ENCODE assay signal across 8 cellular contexts in the genomic region with DNA sequence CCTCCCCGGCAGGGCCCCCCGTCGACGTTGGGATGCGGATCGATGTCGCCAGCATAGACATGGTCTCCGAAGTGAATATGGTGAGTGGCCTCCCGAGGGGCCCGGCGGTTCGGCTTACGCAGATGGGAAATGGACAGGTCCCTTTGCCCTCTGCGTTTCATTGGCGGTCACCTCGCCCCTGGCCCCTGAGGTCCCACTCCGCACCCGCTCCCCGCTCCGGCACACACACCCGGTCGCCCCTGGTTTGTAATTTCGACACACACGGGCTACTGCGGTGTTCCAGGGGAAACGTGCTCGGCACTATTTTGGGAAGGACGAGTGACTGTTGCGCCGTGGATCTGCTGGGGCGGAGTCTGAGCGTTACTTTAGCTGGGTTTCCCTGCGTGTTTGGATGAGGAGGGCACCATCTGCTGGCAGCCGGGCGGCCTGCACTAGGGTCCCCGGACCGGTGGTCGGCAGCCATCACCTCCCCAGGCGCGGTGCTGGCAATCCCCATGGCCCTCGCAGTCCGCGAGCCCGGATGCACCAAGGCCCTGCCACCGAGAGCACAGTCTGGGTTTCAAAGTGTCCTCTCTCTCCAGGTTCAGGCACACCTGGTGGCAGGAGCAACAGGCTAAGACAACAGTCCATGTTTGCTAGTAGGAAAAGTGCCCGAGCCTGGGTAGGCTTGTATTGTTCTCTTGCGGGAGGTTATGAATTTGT. TPM values are rescaled to one million over a fixed set of nuclear protein-coding genes. Genes with fewer than 3 reads are reported as not detected.
DNase-seq lines count a peak whose midpoint lies in the region; ATAC-seq, FAIRE-seq and TF ChIP-seq lines count a peak whose summit lies in the region.

No MANE protein-coding gene starts in this region.

- TF ChIP-seq CTCF in A549 (IDR thresholded peaks at IDR 0.05) (peak; percentile 30; the same call in 2 of the 3 replicates), mucosa of descending colon (IDR thresholded peaks at IDR 0.05) (peak; percentile 19)

- CTCF ChIA-PET in A549 (lab: Yijun Ruan, JAX) = interaction anchor here (1.1 kb wide), 1 partner anchor 188 kb away, joined by 3 read pairs; no protein-coding TSS in a partner anchor

- peak overlapping the region in 1 of 5 donors; percentile 25 for H3K9ac ChIP-seq in subcutaneous abdominal adipose tissue (ENCODE audit: low read length in 5 of 5)

- peak overlapping the region; percentile 31; the same call in 1 of the 3 replicates for H3K4me3 ChIP-seq in A549
- peak overlapping the region; percentile 35 to 59 for H3K4me3 ChIP-seq in esophagus (ENCODE audit: low read depth in 1 of 2, low read length in 2 of 2)
- no peak overlapping the region for H3K4me3 ChIP-seq in mucosa of descending colon
- peak overlapping the region in 4 of 5 donors; percentile 54 to 62 (median 60) for H3K4me3 ChIP-seq in subcutaneous abdominal adipose tissue (ENCODE audit: low read depth in 1 of 5, low read length in 5 of 5)

- H3K27ac ChIP-seq in A549 (no peak overlapping the region), esophagus (ENCODE audit: low read depth in 2 of 2, low read length in 1 of 2) (no peak overlapping the region), subcutaneous abdominal adipose tissue (ENCODE audit: low read depth, low read length) (no peak overlapping the region)

- peak; percentile 91 to 97 for ATAC-seq in A549
- ATAC-seq in GM18502 (IDR thresholded peaks at IDR 0.05; ENCODE audit: poor library complexity, unreplicated experiment) = peak; percentile 92
- peak; percentile 94 for ATAC-seq in HG02885 (IDR thresholded peaks at IDR 0.05; ENCODE audit: poor library complexity, unreplicated experiment)
- ATAC-seq in mucosa of descending colon = peak; percentile 89

- POLR2A ChIA-PET in A549 (lab: Yijun Ruan, JAX) = no interaction called here

- DNase-seq in A549 (ENCODE audit: low read depth in 1 of 2, low spot score in 1 of 2) (peak; percentile 4 to 30), NCI-H2081 (lab: John Stamatoyannopoulos, UW) (peak; percentile 87), mucosa of descending colon (peak; percentile 50 to 62 (median 59))
- DNase-seq in activated CD8-positive, alpha-beta memory T cell treated with anti-CD3 and anti-CD28 coated beads for 24 hours = peak; percentile 82

- 15% methylated on average over 2 of the region's 47 CpGs for WGBS in A549 (ENCODE audit: missing lambda C conversion rate)
- WGBS in esophagus, 2 donors = 2 to 3% methylated on average over 45 to 47 of the region's 47 CpGs

- H3K4me1 ChIP-seq in A549 = 0 out of 3 replicates have a peak, but pooled peaks cover 2% of the 10 kb centered on the region
- peaks cover 0 to 11% of the 10 kb centered on the region in 2 donors for H3K4me1 ChIP-seq in esophagus (ENCODE audit: control insufficient read depth in 2 of 2, insufficient read depth in 2 of 2, low read length in 1 of 2)
- peaks cover 3% of the 10 kb centered on the region for H3K4me1 ChIP-seq in mucosa of descending colon (ENCODE audit: low read depth)
- H3K4me1 ChIP-seq in subcutaneous abdominal adipose tissue (ENCODE audit: control insufficient read depth in 5 of 5, insufficient read depth in 5 of 5, low read length in 5 of 5) = peaks cover 0 to 21% (median 19%) of the 10 kb centered on the region in 5 donors

- no peak for TF ChIP-seq EP300 in A549 (IDR thresholded peaks at IDR 0.05)

- intact Hi-C loops in mucosa of descending colon (cut with DNase I, micrococcal nuclease) = no loop called here

- TF ChIP-seq POLR2A in A549 (IDR thresholded peaks at IDR 0.05; ENCODE audit: low read length) = no peak

- no peaks in the 10 kb centered on the region for H3K36me3 ChIP-seq in esophagus (ENCODE audit: control insufficient read depth in 2 of 2, insufficient read depth in 2 of 2, low read length in 1 of 2)
- H3K36me3 ChIP-seq in mucosa of descending colon (ENCODE audit: low read depth) = no peaks in the 10 kb centered on the region
- no peaks in the 10 kb centered on the region for H3K36me3 ChIP-seq in subcutaneous abdominal adipose tissue (ENCODE audit: control insufficient read depth in 5 of 5, insufficient read depth in 5 of 5, low read length in 5 of 5)

- TF ChIP-seq RAD21 in A549 (conservative IDR thresholded peaks at IDR 0.05 in 1 of 2, IDR thresholded peaks at IDR 0.05 in 1 of 2) = peak; percentile 40 to 41; a peak in 4 of 5 replicates

- H3K9me3 ChIP-seq in A549 (no peaks in the 10 kb centered on the region), esophagus (ENCODE audit: control insufficient read depth in 2 of 2, insufficient read depth in 1 of 2, low read depth in 1 of 2, low read length in 1 of 2) (no peaks in the 10 kb centered on the region), mucosa of descending colon (no peaks in the 10 kb centered on the region), subcutaneous abdominal adipose tissue (ENCODE audit: control insufficient read depth in 5 of 5, low read length in 5 of 5) (no peaks in the 10 kb centered on the region)

- no peak for FAIRE-seq in A549 (lab: Jason Lieb, UNC)

- peak overlapping the region; percentile 75 for H3K4me2 ChIP-seq in A549

- no peaks in the 10 kb centered on the region for H3K27me3 ChIP-seq in esophagus (ENCODE audit: control insufficient read depth in 1 of 2, insufficient read depth in 2 of 2, low read length in 2 of 2)
- H3K27me3 ChIP-seq in subcutaneous abdominal adipose tissue (ENCODE audit: control insufficient read depth in 5 of 5, insufficient read depth in 4 of 5, low read length in 5 of 5) = peaks cover 11 to 22% (median 20%) of the 10 kb centered on the region in 5 donors

TF ChIP-seq in A549, 52 proteins besides CTCF, POLR2A, EP300 and RAD21:
- TF ChIP-seq EHF (CRISPR knock-in tag; IDR thresholded peaks at IDR 0.05) = no peak
- no peak for TF ChIP-seq CBX2 (IDR thresholded peaks at IDR 0.05; ENCODE audit: borderline replicate concordance, low read depth)
- no peak for TF ChIP-seq EHMT2 (IDR thresholded peaks at IDR 0.05; ENCODE audit: low read depth)
- TF ChIP-seq SMC3 (IDR thresholded peaks at IDR 0.05) = peak; percentile 29; the same call in 1 of the 3 replicates
- no peak for TF ChIP-seq ESRRA (IDR thresholded peaks at IDR 0.05; ENCODE audit: borderline replicate concordance, low read length)
- TF ChIP-seq KDM1A (IDR thresholded peaks at IDR 0.05; ENCODE audit: low read depth) = no peak
- TF ChIP-seq KDM5A (IDR thresholded peaks at IDR 0.05) = no peak
- TF ChIP-seq RNF2 (IDR thresholded peaks at IDR 0.05; ENCODE audit: borderline replicate concordance, low read depth) = no peak

RNA-seq across cellular contexts. Expression of a gene that starts 1.2 kb away (rescaled TPM):
- polyA plus RNA-seq in A549 (2011; rRNA removed) (not detected in 2 replicates), A549 (2017; fragmentation: RNase III; extraction: RNeasy Plus Mini Kit Qiagen cat#74134 plus additional on column Dnase treatment) (not detected in 3 replicates), esophagus (not detected)
- not detected in 2 replicates for polyA plus RNA-seq in A549 (2012; cell fraction: cytosol; rRNA removed)
- polyA plus RNA-seq in A549 (2012; cell fraction: nucleus; rRNA removed) = not detected in 2 replicates
- polyA minus RNA-seq in A549 (2011; rRNA and poly(A)+ RNA removed) = not detected in 2 replicates
- under 1 TPM; 0.55 to 0.84 (median 0.82) TPM for total RNA-seq in mucosa of descending colon

RNA-seq across cellular contexts. Expression of a gene that starts 39.2 kb away (rescaled TPM):
- polyA plus RNA-seq in A549 (2011; rRNA removed) (not detected in 2 replicates), A549 (2017; fragmentation: RNase III; extraction: RNeasy Plus Mini Kit Qiagen cat#74134 plus additional on column Dnase treatment) (not detected in 3 replicates), esophagus (under 1 TPM; 0.10 to 0.73 TPM)
- not detected in 2 replicates for polyA plus RNA-seq in A549 (2012; cell fraction: cytosol; rRNA removed)
- polyA plus RNA-seq in A549 (2012; cell fraction: nucleus; rRNA removed) = not detected in 2 replicates
- polyA minus RNA-seq in A549 (2011; rRNA and poly(A)+ RNA removed) = not detected in 2 replicates
- under 1 TPM in 2 of 3 donors, not detected in 1; 0.32 to 0.99 TPM for total RNA-seq in mucosa of descending colon

Comparison
In these comparisons a context has a peak if more than half of its experiments do, and no peak if none do; other contexts are left out.
1. DNase-seq: peak in every context shown above with its lines; median percentile 87 in NCI-H2081; 82 in activated CD8-positive, alpha-beta memory T cell treated with anti-CD3 and anti-CD28 coated beads for 24 hours; 59 in mucosa of descending colon; 17 in A549.